Comparison of ENCODE assay signal across 24 cellular contexts in the genomic region with DNA sequence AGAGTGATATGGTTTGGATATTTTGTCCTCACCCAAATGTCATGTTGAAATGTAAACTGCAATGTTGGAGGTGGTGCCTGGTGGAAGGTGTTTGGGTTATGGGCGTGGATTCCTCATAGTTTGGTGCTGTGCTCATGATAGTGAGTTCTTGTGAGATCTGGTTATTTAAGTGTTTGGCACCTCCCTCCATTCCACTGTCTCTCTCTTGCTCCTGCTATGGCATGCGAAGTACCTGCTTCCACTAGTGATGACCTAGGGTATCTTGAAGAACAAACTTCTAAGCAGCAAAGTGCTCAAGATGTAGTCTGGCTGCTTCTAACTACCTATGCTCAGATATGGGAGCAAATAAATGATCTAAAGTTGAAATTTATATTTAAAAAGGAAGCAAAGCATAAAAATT.
"Had no signal": no experiment of that assay in that cellular context is flagged by ENCODE, and none has a peak within 500 bp of the region (broad histone marks: within the 10 kb centered on the region; RNA-seq: fewer than 3 reads in every experiment).

No MANE protein-coding gene starts in this region.

- DNase-seq: cortex of kidney; dorsolateral prefrontal cortex; effector CD8-positive, alpha-beta T cell; gastrocnemius medialis; heart right ventricle; hypothalamus; islet precursor cell; lower lobe of right lung; midbrain; naive B cell; right lobe of liver; stimulated activated CD4-positive, alpha-beta T cell treated with anti-CD3 and anti-CD28 coated beads, Interleukin-4, amount 100 ng/mL, for 1 hour; stimulated activated CD8-positive, alpha-beta memory T cell treated with anti-CD3 and anti-CD28 coated beads, Interleukin-4, amount 100 ng/mL, for 48 hours; stimulated activated naive CD8-positive, alpha-beta T cell treated with anti-CD3 and anti-CD28 coated beads, Interleukin-15, Interleukin-2, amounts not matched to agents 100 U/mL and 50 U/mL, for 24 hours; thyroid gland had no signal

- H3K27ac Mint-ChIP-seq: memory B cell; naive B cell; nephron; stimulated activated effector memory CD8-positive, alpha-beta T cell treated with anti-CD3 and anti-CD28 coated beads, Interleukin-12 subunit alpha, Interleukin-12 subunit beta, amount 100 ng/mL, for 72 hours; type B pancreatic cell had no signal

- H3K36me3 ChIP-seq: gastrocnemius medialis, heart right ventricle, lower lobe of right lung, prostate gland, right lobe of liver, suprapubic skin, thyroid gland had no signal

- H3K4me1 ChIP-seq: gastrocnemius medialis, heart right ventricle, lower lobe of right lung, parathyroid adenoma, prostate gland, right lobe of liver, suprapubic skin, thyroid gland had no signal

- H3K27me3 ChIP-seq: gastrocnemius medialis, heart right ventricle, right lobe of liver, suprapubic skin, thyroid gland had no signal

- H3K27ac ChIP-seq: dorsolateral prefrontal cortex, gastrocnemius medialis, heart right ventricle, lower lobe of right lung, parathyroid adenoma, prostate gland, right lobe of liver, suprapubic skin, thyroid gland had no signal

- ATAC-seq: esophagus mucosa; gastrocnemius medialis; heart right ventricle; left lobe of liver; lower lobe of right lung; right lobe of liver; stimulated activated effector memory CD8-positive, alpha-beta T cell treated with anti-CD3 and anti-CD28 coated beads, Interleukin-12 subunit alpha, Interleukin-12 subunit beta, amount 100 ng/mL, for 72 hours; stimulated activated naive CD8-positive, alpha-beta T cell treated with anti-CD3 and anti-CD28 coated beads, Interleukin-15, Interleukin-2, amounts not matched to agents 100 U/mL and 50 U/mL, for 24 hours had no signal

- H3K9me3 Mint-ChIP-seq: stimulated activated effector memory CD8-positive, alpha-beta T cell treated with anti-CD3 and anti-CD28 coated beads, Interleukin-12 subunit alpha, Interleukin-12 subunit beta, amount 100 ng/mL, for 72 hours had no signal

- H3K4me1 Mint-ChIP-seq: memory B cell; naive B cell; stimulated activated effector memory CD8-positive, alpha-beta T cell treated with anti-CD3 and anti-CD28 coated beads, Interleukin-12 subunit alpha, Interleukin-12 subunit beta, amount 100 ng/mL, for 72 hours had no signal

- H3K4me3 ChIP-seq: dorsolateral prefrontal cortex, gastrocnemius medialis, heart right ventricle, lower lobe of right lung, prostate gland, right lobe of liver, suprapubic skin, thyroid gland had no signal

- H3K36me3 Mint-ChIP-seq: stimulated activated effector memory CD8-positive, alpha-beta T cell treated with anti-CD3 and anti-CD28 coated beads, Interleukin-12 subunit alpha, Interleukin-12 subunit beta, amount 100 ng/mL, for 72 hours; type B pancreatic cell had no signal

- H3K79me2 ChIP-seq: parathyroid adenoma had no signal

- H2AFZ ChIP-seq: parathyroid adenoma had no signal

- H3K9ac ChIP-seq: parathyroid adenoma had no signal

- H3K4me3 Mint-ChIP-seq: memory B cell; nephron; stimulated activated effector memory CD8-positive, alpha-beta T cell treated with anti-CD3 and anti-CD28 coated beads, Interleukin-12 subunit alpha, Interleukin-12 subunit beta, amount 100 ng/mL, for 72 hours; type B pancreatic cell had no signal

- H3K9me3 ChIP-seq: gastrocnemius medialis, lower lobe of right lung, prostate gland, right lobe of liver, suprapubic skin, thyroid gland had no signal
